In the genomic region with DNA sequence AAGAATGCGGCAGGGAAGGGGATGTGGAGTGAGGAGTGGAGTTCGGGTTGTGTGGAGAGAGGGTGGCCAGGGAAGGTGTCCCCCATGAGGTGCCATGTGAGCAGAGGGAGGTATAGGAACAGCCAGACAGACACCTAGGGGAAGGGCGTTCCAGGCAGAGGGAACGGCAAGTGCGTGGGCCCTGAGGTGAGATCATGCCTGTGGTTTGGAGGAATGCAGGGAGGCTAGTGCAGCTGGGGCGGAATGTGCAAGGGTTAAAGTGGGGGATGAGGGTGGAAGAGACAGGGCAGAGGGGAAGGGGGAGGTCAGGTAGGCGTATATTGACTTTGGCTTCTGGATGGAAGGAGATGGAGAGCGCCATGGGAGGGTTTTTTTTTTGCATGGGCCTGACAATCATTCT, we compare ENCODE assay signal across 1 cellular context.
TF ChIP-seq lines count a peak whose summit lies in the region.

No MANE protein-coding gene starts in this region.

TF ChIP-seq in HCT116, 20 proteins besides CTCF, POLR2A, EP300 and RAD21 (continued from another document):
- TF ChIP-seq CEBPB (IDR thresholded peaks at IDR 0.05; ENCODE audit: low read depth) (no peak), ZFX (IDR thresholded peaks at IDR 0.05) (no peak), SP1 (IDR thresholded peaks at IDR 0.05; ENCODE audit: low read depth) (no peak), FOSL1 (IDR thresholded peaks at IDR 0.05; ENCODE audit: low read depth) (no peak), SIN3A (IDR thresholded peaks at IDR 0.05; ENCODE audit: low read depth) (no peak), EZH2 (IDR thresholded peaks at IDR 0.05) (no peak), TCF7L2 (IDR thresholded peaks at IDR 0.05; ENCODE audit: borderline replicate concordance, extremely low read depth, insufficient read depth, insufficient read length) (no peak), REST (IDR thresholded peaks at IDR 0.05; ENCODE audit: low read depth) (no peak), ELF1 (IDR thresholded peaks at IDR 0.05; ENCODE audit: borderline replicate concordance, low read depth) (no peak), MAX (IDR thresholded peaks at IDR 0.05) (no peak), YY1 (IDR thresholded peaks at IDR 0.05; ENCODE audit: extremely low read depth, insufficient replicate concordance, low read depth, low read length) (no peak), SRF (IDR thresholded peaks at IDR 0.05; ENCODE audit: low read depth) (no peak), ZNF274 (IDR thresholded peaks at IDR 0.05; ENCODE audit: low read depth, low read length) (no peak), EGR1 (IDR thresholded peaks at IDR 0.05; ENCODE audit: low read depth) (no peak), JUND (IDR thresholded peaks at IDR 0.05) (no peak), CBX3 (IDR thresholded peaks at IDR 0.05; ENCODE audit: low read depth) (no peak), POLR2AphosphoS5 (IDR thresholded peaks at IDR 0.05; ENCODE audit: low read depth, low read length) (no peak), ATF3 (IDR thresholded peaks at IDR 0.05) (no peak)
- TF ChIP-seq, protein P1, sequence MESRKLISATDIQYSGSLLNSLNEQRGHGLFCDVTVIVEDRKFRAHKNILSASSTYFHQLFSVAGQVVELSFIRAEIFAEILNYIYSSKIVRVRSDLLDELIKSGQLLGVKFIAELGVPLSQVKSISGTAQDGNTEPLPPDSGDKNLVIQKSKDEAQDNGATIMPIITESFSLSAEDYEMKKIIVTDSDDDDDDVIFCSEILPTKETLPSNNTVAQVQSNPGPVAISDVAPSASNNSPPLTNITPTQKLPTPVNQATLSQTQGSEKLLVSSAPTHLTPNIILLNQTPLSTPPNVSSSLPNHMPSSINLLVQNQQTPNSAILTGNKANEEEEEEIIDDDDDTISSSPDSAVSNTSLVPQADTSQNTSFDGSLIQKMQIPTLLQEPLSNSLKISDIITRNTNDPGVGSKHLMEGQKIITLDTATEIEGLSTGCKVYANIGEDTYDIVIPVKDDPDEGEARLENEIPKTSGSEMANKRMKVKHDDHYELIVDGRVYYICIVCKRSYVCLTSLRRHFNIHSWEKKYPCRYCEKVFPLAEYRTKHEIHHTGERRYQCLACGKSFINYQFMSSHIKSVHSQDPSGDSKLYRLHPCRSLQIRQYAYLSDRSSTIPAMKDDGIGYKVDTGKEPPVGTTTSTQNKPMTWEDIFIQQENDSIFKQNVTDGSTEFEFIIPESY (IDR thresholded peaks at IDR 0.05; ENCODE audit: extremely low read depth, insufficient replicate concordance, low read length) = no peak
